In the genomic region with DNA sequence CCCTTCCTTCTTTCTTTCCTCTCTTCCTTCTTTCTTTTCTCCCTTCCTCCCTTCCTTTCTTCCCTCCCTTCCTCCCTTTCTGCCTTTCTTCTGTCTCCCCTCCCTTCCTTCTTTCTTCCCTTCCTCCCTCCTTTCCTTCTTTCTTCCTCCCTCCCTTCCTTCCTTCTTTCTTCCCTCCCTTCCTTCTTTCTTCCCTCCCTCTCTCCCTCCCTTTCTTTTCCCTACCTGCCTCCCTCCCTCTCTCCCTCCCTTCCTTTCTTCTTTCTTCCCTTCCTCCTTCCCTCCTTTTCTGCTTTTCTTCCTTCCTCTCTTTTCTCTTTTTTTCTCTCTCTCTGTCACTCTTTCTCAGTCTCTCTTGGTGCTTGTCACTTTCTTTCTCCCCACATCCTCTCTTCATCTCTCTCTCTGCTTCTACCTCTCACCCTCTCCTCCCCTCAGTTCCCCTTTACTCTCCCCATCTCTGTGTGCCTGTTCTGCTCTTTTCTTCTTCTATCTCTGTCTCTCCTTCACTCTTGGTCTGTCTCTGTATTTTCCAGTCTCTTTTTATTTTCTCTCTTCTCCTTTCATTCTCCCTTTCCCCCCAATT, we compare ENCODE assay signal across 1 cellular context.
TF ChIP-seq lines count a peak whose summit lies in the region.

No MANE protein-coding gene starts in this region.

TF ChIP-seq in K562, 482 proteins besides CTCF, POLR2A, EP300 and RAD21:
- TF ChIP-seq NRF1 (conservative IDR thresholded peaks at IDR 0.05 in 1 of 2, IDR thresholded peaks at IDR 0.05 in 1 of 2) (no peak), ZNF311 (CRISPR knock-in tag; IDR thresholded peaks at IDR 0.05) (no peak)
- TF ChIP-seq, protein P1, sequence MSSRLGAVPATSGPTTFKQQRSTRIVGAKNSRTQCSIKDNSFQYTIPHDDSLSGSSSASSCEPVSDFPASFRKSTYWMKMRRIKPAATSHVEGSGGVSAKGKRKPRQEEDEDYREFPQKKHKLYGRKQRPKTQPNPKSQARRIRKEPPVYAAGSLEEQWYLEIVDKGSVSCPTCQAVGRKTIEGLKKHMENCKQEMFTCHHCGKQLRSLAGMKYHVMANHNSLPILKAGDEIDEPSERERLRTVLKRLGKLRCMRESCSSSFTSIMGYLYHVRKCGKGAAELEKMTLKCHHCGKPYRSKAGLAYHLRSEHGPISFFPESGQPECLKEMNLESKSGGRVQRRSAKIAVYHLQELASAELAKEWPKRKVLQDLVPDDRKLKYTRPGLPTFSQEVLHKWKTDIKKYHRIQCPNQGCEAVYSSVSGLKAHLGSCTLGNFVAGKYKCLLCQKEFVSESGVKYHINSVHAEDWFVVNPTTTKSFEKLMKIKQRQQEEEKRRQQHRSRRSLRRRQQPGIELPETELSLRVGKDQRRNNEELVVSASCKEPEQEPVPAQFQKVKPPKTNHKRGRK (tag; IDR thresholded peaks at IDR 0.05), result 0 out of 2 replicates have a peak, but pooled peaks have one; percentile 16
